In the genomic region with DNA sequence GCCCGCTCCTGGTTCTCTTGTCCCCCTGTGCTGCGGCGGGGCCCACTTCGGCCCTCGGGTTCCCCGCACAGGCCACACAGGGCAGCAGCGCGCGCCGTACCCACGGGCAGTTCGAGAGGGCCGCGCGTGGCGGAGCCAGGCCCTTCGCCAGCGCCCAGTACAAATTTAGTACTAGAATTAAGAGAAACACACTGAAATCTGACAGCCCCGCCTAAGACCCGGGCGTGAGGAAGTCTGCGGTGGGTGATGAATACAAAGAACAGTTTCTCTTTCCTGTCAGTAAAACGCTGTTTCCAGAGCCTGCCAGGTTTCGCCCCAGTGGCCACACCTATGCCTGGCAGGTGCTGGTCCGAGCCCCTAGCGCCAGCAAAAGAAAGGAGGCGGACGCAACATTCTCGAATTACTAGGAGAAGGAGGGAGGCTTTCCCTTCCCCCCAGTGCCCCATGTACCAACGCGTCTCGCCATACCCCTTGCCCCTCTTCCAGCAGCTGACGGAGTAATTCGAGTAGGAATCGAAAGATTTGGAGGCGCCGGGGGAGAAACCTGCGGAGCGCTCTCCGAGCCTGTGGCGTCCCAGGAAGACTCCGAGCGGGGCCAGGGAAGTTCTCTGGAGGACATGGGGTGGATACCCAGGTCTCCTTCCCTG, we compare ENCODE assay signal across 8 cellular contexts. TPM values are rescaled to one million over a fixed set of nuclear protein-coding genes. Genes with fewer than 3 reads are reported as not detected.
DNase-seq lines count a peak whose midpoint lies in the region; ATAC-seq lines count a peak whose summit lies in the region.

No MANE protein-coding gene starts in this region.

- DNase-seq in NCI-H2029 (lab: John Stamatoyannopoulos, UW): peak; percentile 53
- DNase-seq in activated CD4-positive, CD25-positive, alpha-beta regulatory T cell (lab: John Stamatoyannopoulos, UW): peak; percentile 60 to 75 (median 66)
- DNase-seq in central memory CD8-positive, alpha-beta T cell (ENCODE audit: low spot score in 2 of 2): peak; percentile 66 to 82
- DNase-seq in left lobe of liver (ENCODE audit: low spot score): peak; percentile 70
- DNase-seq in stimulated activated CD4-positive, alpha-beta T cell treated with anti-CD3 and anti-CD28 coated beads, Interleukin-4, amount 100 ng/mL, for 4 hours: peak; percentile 69 to 87
- no peak for DNase-seq in NCI-H524 treated with DMSO at 0.1 percent for 48 hours (lab: John Stamatoyannopoulos, UW)

- H3K27me3 Mint-ChIP-seq in central memory CD8-positive, alpha-beta T cell: no peaks in the 10 kb centered on the region

- H3K27ac Mint-ChIP-seq in central memory CD8-positive, alpha-beta T cell (ENCODE audit: low read depth): peak overlapping the region; percentile 99

- H3K9me3 Mint-ChIP-seq in central memory CD8-positive, alpha-beta T cell: no peaks in the 10 kb centered on the region

- H3K4me1 Mint-ChIP-seq in central memory CD8-positive, alpha-beta T cell: peaks cover 71% of the 10 kb centered on the region

- H3K36me3 Mint-ChIP-seq in central memory CD8-positive, alpha-beta T cell (ENCODE audit: insufficient read depth): peaks cover 53% of the 10 kb centered on the region

- peak overlapping the region; percentile 99 for H3K4me3 Mint-ChIP-seq in central memory CD8-positive, alpha-beta T cell

- ATAC-seq in GM18498 (IDR thresholded peaks at IDR 0.05; ENCODE audit: unreplicated experiment): peak; percentile 57
- peak; percentile 33 for ATAC-seq in HG02870 (IDR thresholded peaks at IDR 0.05; ENCODE audit: unreplicated experiment)
- ATAC-seq in central memory CD8-positive, alpha-beta T cell (replicated peaks; ENCODE audit: extremely low read depth, poor library complexity, severe bottlenecking): peak; percentile 75
- peak; percentile 68 for ATAC-seq in left lobe of liver

RNA-seq across cellular contexts. Expression of gene SLFN5, which starts 0.6 kb away (rescaled TPM):
- total RNA-seq in left lobe of liver: 5.2 TPM

RNA-seq across cellular contexts. Expression of gene SLC35G3, which starts 48.1 kb away (rescaled TPM):
- total RNA-seq in left lobe of liver: not detected
